ENCODE assay signal across 27 cellular contexts in the genomic region with DNA sequence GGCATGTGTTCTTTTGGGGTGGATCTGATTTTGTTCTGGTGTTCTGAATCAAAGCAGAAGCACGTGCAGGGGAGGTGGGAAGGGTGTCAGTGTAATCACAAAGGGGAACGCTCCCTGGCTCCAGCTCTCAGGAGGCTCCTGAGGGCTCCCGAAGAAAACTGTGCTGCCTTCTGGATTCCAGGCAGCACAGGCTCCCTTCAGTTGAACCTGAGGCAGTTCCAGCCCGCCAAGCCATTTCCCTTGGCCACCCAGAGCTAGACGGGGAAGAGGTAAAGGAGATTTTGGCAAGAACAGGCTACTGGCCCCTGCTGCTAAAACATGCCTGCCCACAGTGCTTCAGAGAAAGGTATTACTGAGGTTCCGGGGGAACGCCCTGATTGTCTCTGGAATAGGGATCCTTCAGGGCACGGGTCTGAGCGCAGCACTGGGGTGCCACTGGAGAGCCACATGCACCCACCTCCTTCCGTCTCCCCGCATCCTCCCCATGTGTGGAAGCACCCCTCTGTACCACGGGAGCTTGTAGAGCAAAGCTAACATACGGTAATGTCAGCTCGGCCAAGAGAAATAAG.
DNase-seq lines count a peak whose midpoint lies in the region; ATAC-seq and TF ChIP-seq lines count a peak whose summit lies in the region.
"Had no signal": no experiment of that assay in that cellular context is flagged by ENCODE, and none has a peak within 500 bp of the region (broad histone marks: within the 10 kb centered on the region; RNA-seq: fewer than 3 reads in every experiment).

No MANE protein-coding gene starts in this region.

- DNase-seq in gastrocnemius medialis = no peak
- no peak for DNase-seq in NCI-H524 treated with DMSO at 0.1 percent for 48 hours (lab: John Stamatoyannopoulos, UW)
- no peak for DNase-seq in body of pancreas
- no peak for DNase-seq in middle frontal gyrus (ENCODE audit: extremely low spot score, low spot score)
- DNase-seq: activated CD4-positive, alpha-beta T cell treated with anti-CD3 and anti-CD28 coated beads, Interleukin-2, amount 50 U/mL, for 48 hours; activated naive CD4-positive, alpha-beta T cell treated with anti-CD3 and anti-CD28 coated beads for 36 hours; adrenal gland; AML-193; CD4-positive, alpha-beta T cell; GOT3; MV-4-11; NCI-H1436; NCI-H2081 treated with DMSO at 0.1 percent for 48 hours; NCI-H2227 treated with DMSO at 0.1 percent for 48 hours; NCI-H526 treated with DMSO at 0.1 percent for 48 hours; SHP77; stimulated activated naive CD4-positive, alpha-beta T cell; T-helper 17 cell had no signal

- peaks cover 22% of the 10 kb centered on the region for H3K9me3 ChIP-seq in BLaER1
- H3K9me3 ChIP-seq in HUES6 (ENCODE audit: control insufficient read depth, insufficient read depth, low read depth, low read length) = peaks cover 3% of the 10 kb centered on the region; the same call in 1 of the 2 replicates
- no peaks in the 10 kb centered on the region for H3K9me3 ChIP-seq in iPS-18c (ENCODE audit: control insufficient read depth, insufficient read depth, low read length)
- no peaks in the 10 kb centered on the region for H3K9me3 ChIP-seq in gastrocnemius medialis
- peaks cover 0 to under 1% (median 0%) of the 10 kb centered on the region in 3 donors for H3K9me3 ChIP-seq in body of pancreas
- H3K9me3 ChIP-seq: adrenal gland had no signal

- ATAC-seq in gastrocnemius medialis (peak in 1 of 2 donors; percentile 16), body of pancreas (no peak), HG03521 (IDR thresholded peaks at IDR 0.05; ENCODE audit: unreplicated experiment) (no peak)
- ATAC-seq: A549; activated CD4-positive, CD25-positive, alpha-beta regulatory T cell treated with anti-CD3 and anti-CD28 coated beads, Interleukin-2, amount 50 U/mL, for 24 hours; left lobe of liver; T-helper 17 cell had no signal

- peak overlapping the region; percentile 39; the same call in 1 of the 2 replicates for H3K4me2 ChIP-seq in BLaER1
- H3K4me2 ChIP-seq: A549, hepatocyte had no signal

- in situ Hi-C loops in gastrocnemius medialis (cut with MboI; ENCODE audit: low sequenced_read_pairs in 4 of 4) = no loop called here

- TF ChIP-seq CTCF in gastrocnemius medialis (IDR thresholded peaks at IDR 0.05 in 4 of 5, conservative IDR thresholded peaks at IDR 0.05 in 1 of 5) = no peak
- TF ChIP-seq CTCF in body of pancreas (IDR thresholded peaks at IDR 0.05) = no peak

- 62 to 79% methylated on average over 13 to 14 of the region's 14 CpGs for WGBS in body of pancreas, 2 donors

- no peak overlapping the region for H3K9ac ChIP-seq in BLaER1
- H3K9ac ChIP-seq in HUES6 (ENCODE audit: low read length) = peak overlapping the region; percentile 25

- H3K4me3 ChIP-seq in BLaER1 (no peak overlapping the region), HUES6 (ENCODE audit: low read depth, low read length) (peak overlapping the region; percentile 42), iPS-18c (ENCODE audit: insufficient read depth, low read depth, low read length) (peak overlapping the region; percentile 38; the same call in 1 of the 2 replicates), gastrocnemius medialis (peak overlapping the region; percentile 33 to 42 (median 36)), body of pancreas (no peak overlapping the region)
- H3K4me3 ChIP-seq: A549, adrenal gland, hepatocyte, skin epidermis had no signal

- no peaks in the 10 kb centered on the region for H4K20me1 ChIP-seq in BLaER1

- no peak overlapping the region for H3K27ac ChIP-seq in BLaER1
- H3K27ac ChIP-seq in HUES6 (ENCODE audit: low read depth, low read length) = no peak overlapping the region
- no peak overlapping the region for H3K27ac ChIP-seq in gastrocnemius medialis
- H3K27ac ChIP-seq in body of pancreas = no peak overlapping the region
- H3K27ac ChIP-seq: adrenal gland, hepatocyte, skin epidermis had no signal

- H3K4me1 ChIP-seq in BLaER1 (no peaks in the 10 kb centered on the region), HUES6 (ENCODE audit: control insufficient read depth, insufficient read depth, low read length) (peaks cover 10% of the 10 kb centered on the region), gastrocnemius medialis (no peaks in the 10 kb centered on the region), body of pancreas (no peaks in the 10 kb centered on the region)
- H3K4me1 ChIP-seq: adrenal gland had no signal

- peaks cover 20% of the 10 kb centered on the region for H3K27me3 ChIP-seq in BLaER1
- H3K27me3 ChIP-seq in HUES6 (ENCODE audit: control insufficient read depth, insufficient read depth, low read length) = 0 out of 2 replicates have a peak, but pooled peaks cover 8% of the 10 kb centered on the region
- H3K27me3 ChIP-seq in gastrocnemius medialis = no peaks in the 10 kb centered on the region
- H3K27me3 ChIP-seq in body of pancreas = no peaks in the 10 kb centered on the region
- H3K27me3 ChIP-seq: adrenal gland, hepatocyte had no signal

- H3K36me3 ChIP-seq in BLaER1 (no peaks in the 10 kb centered on the region), HUES6 (ENCODE audit: control insufficient read depth, insufficient read depth, low read length) (no peaks in the 10 kb centered on the region), gastrocnemius medialis (no peaks in the 10 kb centered on the region), body of pancreas (replicated peaks in 1 of 2; ENCODE audit: insufficient read depth in 1 of 2, low read depth in 2 of 2) (no peaks in the 10 kb centered on the region)
- H3K36me3 ChIP-seq: adrenal gland had no signal

- intact Hi-C loops in gastrocnemius medialis (cut with DNase I; ENCODE audit: low total_unique reads) = no loop called here
- intact Hi-C loops in body of pancreas (cut with DNase I) = no loop called here

- no peak for TF ChIP-seq POLR2A in gastrocnemius medialis (IDR thresholded peaks at IDR 0.05)
- TF ChIP-seq POLR2A in body of pancreas (IDR thresholded peaks at IDR 0.05) = no peak

Comparison
In these comparisons a context has a peak if more than half of its experiments do, and no peak if none do; other contexts are left out.
1. H3K4me3 ChIP-seq: peak in HUES6 (single experiment), iPS-18c (single experiment) and gastrocnemius medialis (4 of 4); none in BLaER1 (single experiment) and body of pancreas (0 of 2).